22 cellular contexts compared by ENCODE assay signal in the genomic region with DNA sequence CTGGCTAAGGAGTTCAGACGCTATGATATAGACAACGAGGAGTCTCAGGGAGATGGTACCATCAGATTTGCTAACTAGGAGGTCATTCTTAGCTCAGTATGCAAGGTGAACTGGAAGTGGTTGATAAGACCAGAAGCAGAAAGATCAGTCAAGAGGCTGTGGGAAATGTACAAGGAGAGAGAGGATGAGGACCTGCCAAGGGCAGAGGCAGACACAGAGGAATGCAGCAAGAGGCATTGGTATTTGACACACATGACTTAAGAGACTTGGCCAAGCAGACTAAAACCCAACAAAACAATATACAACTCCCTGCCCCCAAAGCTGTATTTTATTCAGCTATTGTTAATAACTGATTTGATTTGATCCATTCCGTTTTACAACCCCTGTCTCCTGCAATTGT.
A peak's percentile ranks its signal among the peaks of the same experiment; 100 is the strongest.
DNase-seq lines count a peak whose midpoint lies in the region; ATAC-seq and TF ChIP-seq lines count a peak whose summit lies in the region.
"Had no signal": no experiment of that assay in that cellular context is flagged by ENCODE, and none has a peak within 500 bp of the region (broad histone marks: within the 10 kb centered on the region; RNA-seq: fewer than 3 reads in every experiment).

No MANE protein-coding gene starts in this region.

- CTCF ChIA-PET in activated CD8-positive, alpha-beta T cell treated with anti-CD3 and anti-CD28 coated beads, Interleukin-2, amount 10 ng/mL, durations not matched to agents 7 days and 5 days (lab: Charles Lee) = no interaction called here

- H3K36me3 Mint-ChIP-seq in activated CD8-positive, alpha-beta T cell treated with anti-CD3 and anti-CD28 coated beads, Interleukin-2, amount 10 ng/mL, durations not matched to agents 7 days and 5 days (ENCODE audit: low read depth) = no peaks in the 10 kb centered on the region
- H3K36me3 Mint-ChIP-seq: CD4-positive, alpha-beta memory T cell had no signal

- POLR2A ChIA-PET in activated CD8-positive, alpha-beta T cell treated with anti-CD3 and anti-CD28 coated beads, Interleukin-2, amount 10 ng/mL, durations not matched to agents 7 days and 5 days (lab: Charles Lee) = no interaction called here

- no peak overlapping the region for H2AFZ ChIP-seq in Karpas-422 (ENCODE audit: low read length)
- H2AFZ ChIP-seq: GM23338 had no signal

- no peaks in the 10 kb centered on the region for H3K79me1 ChIP-seq in mesendoderm (ENCODE audit: low read length)

- H3K4me3 Mint-ChIP-seq in activated CD8-positive, alpha-beta T cell treated with anti-CD3 and anti-CD28 coated beads, Interleukin-2, amount 10 ng/mL, durations not matched to agents 7 days and 5 days = no peak overlapping the region
- H3K4me3 Mint-ChIP-seq: CD4-positive, alpha-beta memory T cell; GM23338; H9 had no signal

- no peak for TF ChIP-seq EP300 in esophagus muscularis mucosa (IDR thresholded peaks at IDR 0.05)

- H3K18ac ChIP-seq in mesendoderm (ENCODE audit: low read length) = no peak overlapping the region

- H4K8ac ChIP-seq in mesendoderm (ENCODE audit: low read depth, low read length) = no peak overlapping the region

- H2BK15ac ChIP-seq in mesendoderm (replicated peaks; ENCODE audit: low read depth) = no peak overlapping the region

- H4K20me1 ChIP-seq in Karpas-422 (ENCODE audit: insufficient read depth, low read depth, low read length) = no peaks in the 10 kb centered on the region

- no peak overlapping the region for H2BK120ac ChIP-seq in mesendoderm (ENCODE audit: low read depth, low read length)

- no peaks in the 10 kb centered on the region for H3K36me3 ChIP-seq in heart left ventricle
- H3K36me3 ChIP-seq in Karpas-422 (ENCODE audit: insufficient read depth, low read length) = no peaks in the 10 kb centered on the region
- H3K36me3 ChIP-seq in esophagus muscularis mucosa = no peaks in the 10 kb centered on the region
- no peaks in the 10 kb centered on the region for H3K36me3 ChIP-seq in mesendoderm (ENCODE audit: control insufficient read depth, insufficient read depth, low read length)

- H3K27ac ChIP-seq in heart left ventricle = no peak overlapping the region
- H3K27ac ChIP-seq in Karpas-422 (ENCODE audit: low read length) = peak overlapping the region; percentile 91
- no peak overlapping the region for H3K27ac ChIP-seq in esophagus muscularis mucosa (replicated peaks in 1 of 4)
- H3K27ac ChIP-seq in mesendoderm (ENCODE audit: low read depth, low read length) = no peak overlapping the region
- H3K27ac ChIP-seq: A549 had no signal

- H3K27me3 Mint-ChIP-seq in activated CD8-positive, alpha-beta T cell treated with anti-CD3 and anti-CD28 coated beads, Interleukin-2, amount 10 ng/mL, durations not matched to agents 7 days and 5 days (ENCODE audit: low read depth) = no peaks in the 10 kb centered on the region

- H2BK5ac ChIP-seq in mesendoderm (ENCODE audit: low read length) = no peak overlapping the region

- H3K9ac ChIP-seq in Karpas-422 (ENCODE audit: low read length) = 0 out of 2 replicates have a peak overlapping the region, but pooled peaks have one; percentile 20
- H3K9ac ChIP-seq in mesendoderm (ENCODE audit: low read length) = no peak overlapping the region

- no peak overlapping the region for H4K5ac ChIP-seq in mesendoderm (ENCODE audit: low read length)

- H3K27me3 ChIP-seq in heart left ventricle = no peaks in the 10 kb centered on the region
- H3K27me3 ChIP-seq in Karpas-422 (ENCODE audit: low read length) = no peaks in the 10 kb centered on the region
- H3K27me3 ChIP-seq in esophagus muscularis mucosa = no peaks in the 10 kb centered on the region
- H3K27me3 ChIP-seq in mesendoderm (ENCODE audit: insufficient read depth, low read length, poor library complexity) = no peaks in the 10 kb centered on the region

- no peak overlapping the region for H3K4ac ChIP-seq in mesendoderm (ENCODE audit: low read depth, low read length)

- H3K9me3 Mint-ChIP-seq in activated CD8-positive, alpha-beta T cell treated with anti-CD3 and anti-CD28 coated beads, Interleukin-2, amount 10 ng/mL, durations not matched to agents 7 days and 5 days (ENCODE audit: insufficient read depth) = no peaks in the 10 kb centered on the region
- H3K9me3 Mint-ChIP-seq: GM23338, H9 had no signal

- H3K9me2 ChIP-seq in Karpas-422 (replicated peaks; ENCODE audit: insufficient read depth, low read length) = no peaks in the 10 kb centered on the region

- peak; percentile 52 for ATAC-seq in Right ventricle myocardium superior (ENCODE audit: poor library complexity)
- no peak for ATAC-seq in heart left ventricle
- ATAC-seq in activated CD8-positive, alpha-beta T cell treated with anti-CD3 and anti-CD28 coated beads, Interleukin-2, amount 10 ng/mL, durations not matched to agents 7 days and 5 days = no peak
- no peak for ATAC-seq in HG02970 (IDR thresholded peaks at IDR 0.05; ENCODE audit: low FRiP score, unreplicated experiment)
- ATAC-seq: A549, GM12878, GM23338, HCT116 had no signal

- intact Hi-C loops in Right ventricle myocardium superior (cut with DNase I) = no loop called here
- intact Hi-C loops in heart left ventricle (cut with DNase I) = no loop called here
- intact Hi-C loops in esophagus muscularis mucosa (cut with DNase I) = no loop called here

- H3K4me3 ChIP-seq in heart left ventricle (no peak overlapping the region), Karpas-422 (ENCODE audit: low read length) (no peak overlapping the region), esophagus muscularis mucosa (no peak overlapping the region), mesendoderm (ENCODE audit: low read length) (no peak overlapping the region)
- H3K4me3 ChIP-seq: A549, GM12878, GM23338 had no signal

- TF ChIP-seq POLR2A in heart left ventricle (IDR thresholded peaks at IDR 0.05) (no peak), esophagus muscularis mucosa (IDR thresholded peaks at IDR 0.05; ENCODE audit: low read depth) (no peak)

- DNase-seq in Right ventricle myocardium superior (no peak), heart left ventricle (no peak), Karpas-422 (no peak), esophagus muscularis mucosa (ENCODE audit: extremely low spot score) (peak; percentile 68), mesendoderm (peak; percentile 10), NCI-H1694 (lab: John Stamatoyannopoulos, UW) (no peak)
- no peak for DNase-seq in activated CD8-positive, alpha-beta T cell treated with anti-CD3 and anti-CD28 coated beads, Interleukin-2, amount 10 ng/mL, durations not matched to agents 7 days and 5 days
- DNase-seq: 8988T; ACHN; C1 segment of cervical spinal cord; Calu3; CD4-positive, alpha-beta memory T cell; COR-L47; DMS53; EL; GDM1; H9 had no signal

- H3K79me2 ChIP-seq in Karpas-422 (ENCODE audit: low read length) = no peaks in the 10 kb centered on the region
- H3K79me2 ChIP-seq in mesendoderm (ENCODE audit: control insufficient read depth, insufficient read depth, low read length) = no peaks in the 10 kb centered on the region

- no peak overlapping the region for H3K27ac Mint-ChIP-seq in activated CD8-positive, alpha-beta T cell treated with anti-CD3 and anti-CD28 coated beads, Interleukin-2, amount 10 ng/mL, durations not matched to agents 7 days and 5 days
- H3K27ac Mint-ChIP-seq: CD4-positive, alpha-beta memory T cell; GM23338; H9 had no signal

- no peak overlapping the region for H3K23ac ChIP-seq in mesendoderm (ENCODE audit: low read length)

- no peaks in the 10 kb centered on the region for H3K4me1 Mint-ChIP-seq in activated CD8-positive, alpha-beta T cell treated with anti-CD3 and anti-CD28 coated beads, Interleukin-2, amount 10 ng/mL, durations not matched to agents 7 days and 5 days (ENCODE audit: low read depth)
- H3K4me1 Mint-ChIP-seq: CD4-positive, alpha-beta memory T cell; GM23338; H9 had no signal

- WGBS in heart left ventricle, 4 donors = 55 to 58% (median 56%) methylated on average over 3 of the region's 3 CpGs
- 91% methylated on average over 3 of the region's 3 CpGs for WGBS in esophagus muscularis mucosa
- WGBS in mesendoderm (ENCODE audit: extremely low coverage, insufficient coverage, low lambda C conversion rate) = no CpG with 5 or more reads among the region's 3 CpGs

- H3K4me2 ChIP-seq in Karpas-422 (ENCODE audit: low read depth, low read length, poor library complexity, severe bottlenecking) = peak overlapping the region; percentile 19
- H3K4me2 ChIP-seq in mesendoderm (ENCODE audit: low read length) = no peak overlapping the region
- H3K4me2 ChIP-seq: A549, GM23338 had no signal

- H2AK5ac ChIP-seq in mesendoderm (ENCODE audit: low read length) = no peak overlapping the region

- peaks cover 0 to 2% (median 0%) of the 10 kb centered on the region in 12 donors for H3K4me1 ChIP-seq in heart left ventricle
- H3K4me1 ChIP-seq in Karpas-422 (ENCODE audit: low read length) = peaks cover 53% of the 10 kb centered on the region
- H3K4me1 ChIP-seq in esophagus muscularis mucosa = no peaks in the 10 kb centered on the region
- no peaks in the 10 kb centered on the region for H3K4me1 ChIP-seq in mesendoderm (ENCODE audit: control insufficient read depth, low read depth, low read length)
- H3K4me1 ChIP-seq: A549 had no signal

- TF ChIP-seq CTCF in heart left ventricle (IDR thresholded peaks at IDR 0.05) (no peak), esophagus muscularis mucosa (IDR thresholded peaks at IDR 0.05) (no peak)

- no peak overlapping the region for H3K56ac ChIP-seq in mesendoderm (ENCODE audit: low read length)

- H3K9me3 ChIP-seq in heart left ventricle (no peaks in the 10 kb centered on the region), Karpas-422 (ENCODE audit: low read length) (no peaks in the 10 kb centered on the region), esophagus muscularis mucosa (no peaks in the 10 kb centered on the region)
- H3K9me3 ChIP-seq: A549 had no signal

Comparison
In these comparisons a context has a peak if more than half of its experiments do, and no peak if none do; other contexts are left out.
1. DNase-seq: peak in esophagus muscularis mucosa (single experiment) and mesendoderm (single experiment); none in Right ventricle myocardium superior (single experiment), heart left ventricle (0 of 5), Karpas-422 (single experiment), activated CD8-positive, alpha-beta T cell treated with anti-CD3 and anti-CD28 coated beads, Interleukin-2, amount 10 ng/mL, durations not matched to agents 7 days and 5 days (single experiment) and NCI-H1694 (single experiment).